1 cellular context compared by ENCODE assay signal in the genomic region with DNA sequence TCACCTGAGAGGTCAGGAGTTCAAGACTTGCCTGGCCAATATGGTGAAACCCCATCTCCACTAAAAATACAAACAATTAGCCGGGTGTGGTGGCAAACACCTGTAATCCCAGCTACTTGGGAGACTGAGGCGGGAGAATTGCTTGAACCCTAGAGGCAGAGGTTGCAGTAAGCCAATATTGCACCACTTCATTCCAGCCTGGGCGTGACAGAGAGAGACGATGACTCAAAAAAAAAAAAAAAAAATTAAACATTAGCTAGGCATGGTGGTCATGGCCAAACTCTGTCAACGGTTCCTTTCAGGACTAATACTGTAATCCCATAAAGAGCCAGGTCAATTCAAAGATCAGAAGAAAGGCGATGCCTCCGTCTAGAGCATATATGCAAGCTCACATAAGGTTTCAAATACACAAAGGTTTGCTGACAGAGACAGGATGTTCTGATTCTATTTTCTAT.
A peak's percentile ranks its signal among the peaks of the same experiment; 100 is the strongest.
TF ChIP-seq lines count a peak whose summit lies in the region.

No MANE protein-coding gene starts in this region.

TF ChIP-seq in HepG2, 621 proteins besides CTCF, POLR2A, EP300 and RAD21 (continued from another document and continues in another):
- TF ChIP-seq ZFP36L1 (CRISPR knock-in tag; IDR thresholded peaks at IDR 0.05): peak; percentile 49; the same call in 1 of the 2 replicates
- TF ChIP-seq MED8 (CRISPR knock-in tag; IDR thresholded peaks at IDR 0.05; ENCODE audit: insufficient replicate concordance): no peak
- TF ChIP-seq, protein P1, sequence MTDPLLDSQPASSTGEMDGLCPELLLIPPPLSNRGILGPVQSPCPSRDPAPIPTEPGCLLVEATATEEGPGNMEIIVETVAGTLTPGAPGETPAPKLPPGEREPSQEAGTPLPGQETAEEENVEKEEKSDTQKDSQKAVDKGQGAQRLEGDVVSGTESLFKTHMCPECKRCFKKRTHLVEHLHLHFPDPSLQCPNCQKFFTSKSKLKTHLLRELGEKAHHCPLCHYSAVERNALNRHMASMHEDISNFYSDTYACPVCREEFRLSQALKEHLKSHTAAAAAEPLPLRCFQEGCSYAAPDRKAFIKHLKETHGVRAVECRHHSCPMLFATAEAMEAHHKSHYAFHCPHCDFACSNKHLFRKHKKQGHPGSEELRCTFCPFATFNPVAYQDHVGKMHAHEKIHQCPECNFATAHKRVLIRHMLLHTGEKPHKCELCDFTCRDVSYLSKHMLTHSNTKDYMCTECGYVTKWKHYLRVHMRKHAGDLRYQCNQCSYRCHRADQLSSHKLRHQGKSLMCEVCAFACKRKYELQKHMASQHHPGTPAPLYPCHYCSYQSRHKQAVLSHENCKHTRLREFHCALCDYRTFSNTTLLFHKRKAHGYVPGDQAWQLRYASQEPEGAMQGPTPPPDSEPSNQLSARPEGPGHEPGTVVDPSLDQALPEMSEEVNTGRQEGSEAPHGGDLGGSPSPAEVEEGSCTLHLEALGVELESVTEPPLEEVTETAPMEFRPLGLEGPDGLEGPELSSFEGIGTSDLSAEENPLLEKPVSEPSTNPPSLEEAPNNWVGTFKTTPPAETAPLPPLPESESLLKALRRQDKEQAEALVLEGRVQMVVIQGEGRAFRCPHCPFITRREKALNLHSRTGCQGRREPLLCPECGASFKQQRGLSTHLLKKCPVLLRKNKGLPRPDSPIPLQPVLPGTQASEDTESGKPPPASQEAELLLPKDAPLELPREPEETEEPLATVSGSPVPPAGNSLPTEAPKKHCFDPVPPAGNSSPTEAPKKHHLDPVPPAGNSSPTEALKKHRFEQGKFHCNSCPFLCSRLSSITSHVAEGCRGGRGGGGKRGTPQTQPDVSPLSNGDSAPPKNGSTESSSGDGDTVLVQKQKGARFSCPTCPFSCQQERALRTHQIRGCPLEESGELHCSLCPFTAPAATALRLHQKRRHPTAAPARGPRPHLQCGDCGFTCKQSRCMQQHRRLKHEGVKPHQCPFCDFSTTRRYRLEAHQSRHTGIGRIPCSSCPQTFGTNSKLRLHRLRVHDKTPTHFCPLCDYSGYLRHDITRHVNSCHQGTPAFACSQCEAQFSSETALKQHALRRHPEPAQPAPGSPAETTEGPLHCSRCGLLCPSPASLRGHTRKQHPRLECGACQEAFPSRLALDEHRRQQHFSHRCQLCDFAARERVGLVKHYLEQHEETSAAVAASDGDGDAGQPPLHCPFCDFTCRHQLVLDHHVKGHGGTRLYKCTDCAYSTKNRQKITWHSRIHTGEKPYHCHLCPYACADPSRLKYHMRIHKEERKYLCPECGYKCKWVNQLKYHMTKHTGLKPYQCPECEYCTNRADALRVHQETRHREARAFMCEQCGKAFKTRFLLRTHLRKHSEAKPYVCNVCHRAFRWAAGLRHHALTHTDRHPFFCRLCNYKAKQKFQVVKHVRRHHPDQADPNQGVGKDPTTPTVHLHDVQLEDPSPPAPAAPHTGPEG (CRISPR knock-in tag; IDR thresholded peaks at IDR 0.05): no peak
- no peak; the same call in 1 of the 2 replicates for TF ChIP-seq GFI1 (CRISPR knock-in tag; IDR thresholded peaks at IDR 0.05; ENCODE audit: borderline replicate concordance)
- TF ChIP-seq FOXK2 (IDR thresholded peaks at IDR 0.05): 0 out of 2 replicates have a peak, but pooled peaks have one; percentile 7
- TF ChIP-seq ZNF367 (CRISPR knock-in tag; IDR thresholded peaks at IDR 0.05; ENCODE audit: borderline replicate concordance): no peak
- no peak for TF ChIP-seq U2AF2 (IDR thresholded peaks at IDR 0.05; ENCODE audit: low read depth, low read length)
- TF ChIP-seq HNF4A (CRISPR knock-in tag; IDR thresholded peaks at IDR 0.05): peak; percentile 59
- TF ChIP-seq, protein P2, sequence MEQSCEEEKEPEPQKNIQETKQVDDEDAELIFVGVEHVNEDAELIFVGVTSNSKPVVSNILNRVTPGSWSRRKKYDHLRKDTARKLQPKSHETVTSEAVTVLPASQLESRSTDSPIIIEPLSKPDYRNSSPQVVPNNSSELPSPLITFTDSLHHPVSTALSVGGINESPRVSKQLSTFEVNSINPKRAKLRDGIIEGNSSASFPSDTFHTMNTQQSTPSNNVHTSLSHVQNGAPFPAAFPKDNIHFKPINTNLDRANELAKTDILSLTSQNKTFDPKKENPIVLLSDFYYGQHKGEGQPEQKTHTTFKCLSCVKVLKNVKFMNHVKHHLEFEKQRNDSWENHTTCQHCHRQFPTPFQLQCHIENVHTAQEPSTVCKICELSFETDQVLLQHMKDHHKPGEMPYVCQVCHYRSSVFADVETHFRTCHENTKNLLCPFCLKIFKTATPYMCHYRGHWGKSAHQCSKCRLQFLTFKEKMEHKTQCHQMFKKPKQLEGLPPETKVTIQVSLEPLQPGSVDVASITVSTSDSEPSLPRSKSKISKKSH (CRISPR knock-in tag; IDR thresholded peaks at IDR 0.05; ENCODE audit: borderline replicate concordance): no peak
- TF ChIP-seq ZFP41 (CRISPR knock-in tag; IDR thresholded peaks at IDR 0.05; ENCODE audit: borderline replicate concordance): no peak
- TF ChIP-seq, protein P3, sequence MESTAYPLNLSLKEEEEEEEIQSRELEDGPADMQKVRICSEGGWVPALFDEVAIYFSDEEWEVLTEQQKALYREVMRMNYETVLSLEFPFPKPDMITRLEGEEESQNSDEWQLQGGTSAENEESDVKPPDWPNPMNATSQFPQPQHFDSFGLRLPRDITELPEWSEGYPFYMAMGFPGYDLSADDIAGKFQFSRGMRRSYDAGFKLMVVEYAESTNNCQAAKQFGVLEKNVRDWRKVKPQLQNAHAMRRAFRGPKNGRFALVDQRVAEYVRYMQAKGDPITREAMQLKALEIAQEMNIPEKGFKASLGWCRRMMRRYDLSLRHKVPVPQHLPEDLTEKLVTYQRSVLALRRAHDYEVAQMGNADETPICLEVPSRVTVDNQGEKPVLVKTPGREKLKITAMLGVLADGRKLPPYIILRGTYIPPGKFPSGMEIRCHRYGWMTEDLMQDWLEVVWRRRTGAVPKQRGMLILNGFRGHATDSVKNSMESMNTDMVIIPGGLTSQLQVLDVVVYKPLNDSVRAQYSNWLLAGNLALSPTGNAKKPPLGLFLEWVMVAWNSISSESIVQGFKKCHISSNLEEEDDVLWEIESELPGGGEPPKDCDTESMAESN (CRISPR knock-in tag; conservative IDR thresholded peaks at IDR 0.05): no peak
- 0 out of 2 replicates have a peak, but pooled peaks have one; percentile 32 for TF ChIP-seq KAT8 (CRISPR knock-in tag; IDR thresholded peaks at IDR 0.05)
- TF ChIP-seq FLYWCH1 (CRISPR knock-in tag; IDR thresholded peaks at IDR 0.05): no peak
- peak; percentile 49; the same call in 1 of the 2 replicates for TF ChIP-seq GLI4 (CRISPR knock-in tag; IDR thresholded peaks at IDR 0.05; ENCODE audit: borderline replicate concordance)
- peak; percentile 60; the same call in 1 of the 2 replicates for TF ChIP-seq ZNF350 (CRISPR knock-in tag; IDR thresholded peaks at IDR 0.05; ENCODE audit: borderline replicate concordance, low read depth)
- TF ChIP-seq ISL2 (CRISPR knock-in tag; IDR thresholded peaks at IDR 0.05): peak; percentile 61
- no peak for TF ChIP-seq MTA1 (CRISPR knock-in tag; IDR thresholded peaks at IDR 0.05; ENCODE audit: borderline replicate concordance)
- no peak for TF ChIP-seq ZNF777 (CRISPR knock-in tag; IDR thresholded peaks at IDR 0.05)
- TF ChIP-seq, protein P4, sequence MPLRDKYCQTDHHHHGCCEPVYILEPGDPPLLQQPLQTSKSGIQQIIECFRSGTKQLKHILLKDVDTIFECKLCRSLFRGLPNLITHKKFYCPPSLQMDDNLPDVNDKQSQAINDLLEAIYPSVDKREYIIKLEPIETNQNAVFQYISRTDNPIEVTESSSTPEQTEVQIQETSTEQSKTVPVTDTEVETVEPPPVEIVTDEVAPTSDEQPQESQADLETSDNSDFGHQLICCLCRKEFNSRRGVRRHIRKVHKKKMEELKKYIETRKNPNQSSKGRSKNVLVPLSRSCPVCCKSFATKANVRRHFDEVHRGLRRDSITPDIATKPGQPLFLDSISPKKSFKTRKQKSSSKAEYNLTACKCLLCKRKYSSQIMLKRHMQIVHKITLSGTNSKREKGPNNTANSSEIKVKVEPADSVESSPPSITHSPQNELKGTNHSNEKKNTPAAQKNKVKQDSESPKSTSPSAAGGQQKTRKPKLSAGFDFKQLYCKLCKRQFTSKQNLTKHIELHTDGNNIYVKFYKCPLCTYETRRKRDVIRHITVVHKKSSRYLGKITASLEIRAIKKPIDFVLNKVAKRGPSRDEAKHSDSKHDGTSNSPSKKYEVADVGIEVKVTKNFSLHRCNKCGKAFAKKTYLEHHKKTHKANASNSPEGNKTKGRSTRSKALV (CRISPR knock-in tag; IDR thresholded peaks at IDR 0.05): peak; percentile 61; the same call in 1 of the 2 replicates
- TF ChIP-seq, protein P5, sequence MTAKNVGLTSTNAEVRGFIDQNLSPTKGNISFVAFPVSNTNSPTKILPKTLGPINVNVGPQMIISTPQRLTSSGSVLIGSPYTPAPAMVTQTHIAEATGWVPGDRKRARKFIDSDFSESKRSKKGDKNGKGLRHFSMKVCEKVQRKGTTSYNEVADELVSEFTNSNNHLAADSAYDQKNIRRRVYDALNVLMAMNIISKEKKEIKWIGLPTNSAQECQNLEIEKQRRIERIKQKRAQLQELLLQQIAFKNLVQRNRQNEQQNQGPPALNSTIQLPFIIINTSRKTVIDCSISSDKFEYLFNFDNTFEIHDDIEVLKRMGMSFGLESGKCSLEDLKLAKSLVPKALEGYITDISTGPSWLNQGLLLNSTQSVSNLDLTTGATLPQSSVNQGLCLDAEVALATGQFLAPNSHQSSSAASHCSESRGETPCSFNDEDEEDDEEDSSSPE (CRISPR knock-in tag; IDR thresholded peaks at IDR 0.05): no peak
- TF ChIP-seq ZNF724P (CRISPR knock-in tag; IDR thresholded peaks at IDR 0.05; ENCODE audit: borderline replicate concordance): no peak
- TF ChIP-seq, protein P6, sequence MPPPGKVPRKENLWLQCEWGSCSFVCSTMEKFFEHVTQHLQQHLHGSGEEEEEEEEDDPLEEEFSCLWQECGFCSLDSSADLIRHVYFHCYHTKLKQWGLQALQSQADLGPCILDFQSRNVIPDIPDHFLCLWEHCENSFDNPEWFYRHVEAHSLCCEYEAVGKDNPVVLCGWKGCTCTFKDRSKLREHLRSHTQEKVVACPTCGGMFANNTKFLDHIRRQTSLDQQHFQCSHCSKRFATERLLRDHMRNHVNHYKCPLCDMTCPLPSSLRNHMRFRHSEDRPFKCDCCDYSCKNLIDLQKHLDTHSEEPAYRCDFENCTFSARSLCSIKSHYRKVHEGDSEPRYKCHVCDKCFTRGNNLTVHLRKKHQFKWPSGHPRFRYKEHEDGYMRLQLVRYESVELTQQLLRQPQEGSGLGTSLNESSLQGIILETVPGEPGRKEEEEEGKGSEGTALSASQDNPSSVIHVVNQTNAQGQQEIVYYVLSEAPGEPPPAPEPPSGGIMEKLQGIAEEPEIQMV (CRISPR knock-in tag; IDR thresholded peaks at IDR 0.05; ENCODE audit: low read depth): no peak
- TF ChIP-seq LCORL (IDR thresholded peaks at IDR 0.05): peak; percentile 18; the same call in 1 of the 2 replicates
- TF ChIP-seq LCORL (CRISPR knock-in tag; IDR thresholded peaks at IDR 0.05): no peak
- TF ChIP-seq KDM5B (CRISPR knock-in tag; IDR thresholded peaks at IDR 0.05; ENCODE audit: borderline replicate concordance): no peak
- TF ChIP-seq ZNF781 (CRISPR knock-in tag; IDR thresholded peaks at IDR 0.05; ENCODE audit: borderline replicate concordance, not compliant biosample characterization): peak; percentile 62
- no peak for TF ChIP-seq HNF4G (IDR thresholded peaks at IDR 0.05; ENCODE audit: borderline replicate concordance, low read depth, low read length)
- no peak for TF ChIP-seq HNF4G (CRISPR knock-in tag; IDR thresholded peaks at IDR 0.05; ENCODE audit: borderline replicate concordance, low read depth)
- TF ChIP-seq, protein P7, sequence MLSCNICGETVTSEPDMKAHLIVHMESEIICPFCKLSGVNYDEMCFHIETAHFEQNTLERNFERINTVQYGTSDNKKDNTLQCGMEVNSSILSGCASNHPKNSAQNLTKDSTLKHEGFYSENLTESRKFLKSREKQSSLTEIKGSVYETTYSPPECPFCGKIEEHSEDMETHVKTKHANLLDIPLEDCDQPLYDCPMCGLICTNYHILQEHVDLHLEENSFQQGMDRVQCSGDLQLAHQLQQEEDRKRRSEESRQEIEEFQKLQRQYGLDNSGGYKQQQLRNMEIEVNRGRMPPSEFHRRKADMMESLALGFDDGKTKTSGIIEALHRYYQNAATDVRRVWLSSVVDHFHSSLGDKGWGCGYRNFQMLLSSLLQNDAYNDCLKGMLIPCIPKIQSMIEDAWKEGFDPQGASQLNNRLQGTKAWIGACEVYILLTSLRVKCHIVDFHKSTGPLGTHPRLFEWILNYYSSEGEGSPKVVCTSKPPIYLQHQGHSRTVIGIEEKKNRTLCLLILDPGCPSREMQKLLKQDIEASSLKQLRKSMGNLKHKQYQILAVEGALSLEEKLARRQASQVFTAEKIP (CRISPR knock-in tag; IDR thresholded peaks at IDR 0.05; ENCODE audit: borderline replicate concordance): no peak
- TF ChIP-seq MEF2D (CRISPR knock-in tag; IDR thresholded peaks at IDR 0.05): 0 out of 2 replicates have a peak, but pooled peaks have one; percentile 29
- TF ChIP-seq FOSL2 (CRISPR knock-in tag; IDR thresholded peaks at IDR 0.05): peak; percentile 93
- no peak for TF ChIP-seq AKAP8 (CRISPR knock-in tag; IDR thresholded peaks at IDR 0.05)
- no peak for TF ChIP-seq AGO2 (optimal IDR thresholded peaks at IDR 0.05; ENCODE audit: low read depth, low read length)
- TF ChIP-seq, protein P8, sequence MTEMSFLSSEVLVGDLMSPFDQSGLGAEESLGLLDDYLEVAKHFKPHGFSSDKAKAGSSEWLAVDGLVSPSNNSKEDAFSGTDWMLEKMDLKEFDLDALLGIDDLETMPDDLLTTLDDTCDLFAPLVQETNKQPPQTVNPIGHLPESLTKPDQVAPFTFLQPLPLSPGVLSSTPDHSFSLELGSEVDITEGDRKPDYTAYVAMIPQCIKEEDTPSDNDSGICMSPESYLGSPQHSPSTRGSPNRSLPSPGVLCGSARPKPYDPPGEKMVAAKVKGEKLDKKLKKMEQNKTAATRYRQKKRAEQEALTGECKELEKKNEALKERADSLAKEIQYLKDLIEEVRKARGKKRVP (CRISPR knock-in tag; IDR thresholded peaks at IDR 0.05): peak in 1 of 2 experiments; percentile 93; a peak in 2 of 4 replicates
- TF ChIP-seq ZNF569 (CRISPR knock-in tag; IDR thresholded peaks at IDR 0.05; ENCODE audit: borderline replicate concordance): no peak
- no peak for TF ChIP-seq ZNF430 (CRISPR knock-in tag; IDR thresholded peaks at IDR 0.05)
- TF ChIP-seq ZNF530 (CRISPR knock-in tag; IDR thresholded peaks at IDR 0.05; ENCODE audit: low read depth): no peak
- TF ChIP-seq, protein P9, sequence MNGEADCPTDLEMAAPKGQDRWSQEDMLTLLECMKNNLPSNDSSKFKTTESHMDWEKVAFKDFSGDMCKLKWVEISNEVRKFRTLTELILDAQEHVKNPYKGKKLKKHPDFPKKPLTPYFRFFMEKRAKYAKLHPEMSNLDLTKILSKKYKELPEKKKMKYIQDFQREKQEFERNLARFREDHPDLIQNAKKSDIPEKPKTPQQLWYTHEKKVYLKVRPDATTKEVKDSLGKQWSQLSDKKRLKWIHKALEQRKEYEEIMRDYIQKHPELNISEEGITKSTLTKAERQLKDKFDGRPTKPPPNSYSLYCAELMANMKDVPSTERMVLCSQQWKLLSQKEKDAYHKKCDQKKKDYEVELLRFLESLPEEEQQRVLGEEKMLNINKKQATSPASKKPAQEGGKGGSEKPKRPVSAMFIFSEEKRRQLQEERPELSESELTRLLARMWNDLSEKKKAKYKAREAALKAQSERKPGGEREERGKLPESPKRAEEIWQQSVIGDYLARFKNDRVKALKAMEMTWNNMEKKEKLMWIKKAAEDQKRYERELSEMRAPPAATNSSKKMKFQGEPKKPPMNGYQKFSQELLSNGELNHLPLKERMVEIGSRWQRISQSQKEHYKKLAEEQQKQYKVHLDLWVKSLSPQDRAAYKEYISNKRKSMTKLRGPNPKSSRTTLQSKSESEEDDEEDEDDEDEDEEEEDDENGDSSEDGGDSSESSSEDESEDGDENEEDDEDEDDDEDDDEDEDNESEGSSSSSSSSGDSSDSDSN (CRISPR knock-in tag; IDR thresholded peaks at IDR 0.05): no peak
